In genomic region chr10:32050145-32050544, GRCh38 we compare ENCODE assay signal across 1 cellular context.
TF ChIP-seq lines count a peak whose summit lies in the region.

No MANE protein-coding gene starts in this region.

TF ChIP-seq in GM23338, 12 proteins besides CTCF, POLR2A, EP300 and RAD21 (continued from another document):
- TF ChIP-seq ZNF462 (CRISPR knock-in tag; IDR thresholded peaks at IDR 0.05) (no peak), ZNF331 (CRISPR knock-in tag; IDR thresholded peaks at IDR 0.05; ENCODE audit: low read depth) (no peak), ZNF114 (CRISPR knock-in tag; IDR thresholded peaks at IDR 0.05) (no peak), REST (IDR thresholded peaks at IDR 0.05; ENCODE audit: unreplicated experiment) (no peak), JUNB (IDR thresholded peaks at IDR 0.05; ENCODE audit: unreplicated experiment) (no peak), STAT1 (IDR thresholded peaks at IDR 0.05; ENCODE audit: unreplicated experiment) (no peak), NANOG (IDR thresholded peaks at IDR 0.05; ENCODE audit: borderline replicate concordance) (no peak), EZH2phosphoT487 (IDR thresholded peaks at IDR 0.05; ENCODE audit: unreplicated experiment) (no peak), EZH2 (IDR thresholded peaks at IDR 0.05; ENCODE audit: low read depth, unreplicated experiment) (no peak), POLR2AphosphoS5 (IDR thresholded peaks at IDR 0.05; ENCODE audit: low read depth) (no peak)
- TF ChIP-seq, protein P1, sequence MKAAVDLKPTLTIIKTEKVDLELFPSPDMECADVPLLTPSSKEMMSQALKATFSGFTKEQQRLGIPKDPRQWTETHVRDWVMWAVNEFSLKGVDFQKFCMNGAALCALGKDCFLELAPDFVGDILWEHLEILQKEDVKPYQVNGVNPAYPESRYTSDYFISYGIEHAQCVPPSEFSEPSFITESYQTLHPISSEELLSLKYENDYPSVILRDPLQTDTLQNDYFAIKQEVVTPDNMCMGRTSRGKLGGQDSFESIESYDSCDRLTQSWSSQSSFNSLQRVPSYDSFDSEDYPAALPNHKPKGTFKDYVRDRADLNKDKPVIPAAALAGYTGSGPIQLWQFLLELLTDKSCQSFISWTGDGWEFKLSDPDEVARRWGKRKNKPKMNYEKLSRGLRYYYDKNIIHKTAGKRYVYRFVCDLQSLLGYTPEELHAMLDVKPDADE (IDR thresholded peaks at IDR 0.05): no peak
TF ChIP-seq in GM23338: peak in this region for 0.
